Comparison of ENCODE assay signal across 16 cellular contexts in genomic region chr15:100339999-100340398, GRCh38. TPM values are rescaled to one million over a fixed set of nuclear protein-coding genes. Genes with fewer than 3 reads are reported as not detected.
DNase-seq lines count a peak whose midpoint lies in the region; ATAC-seq, FAIRE-seq and TF ChIP-seq lines count a peak whose summit lies in the region.
"Had no signal": no experiment of that assay in that cellular context is flagged by ENCODE, and none has a peak within 500 bp of the region (broad histone marks: within the 10 kb centered on the region; RNA-seq: fewer than 3 reads in every experiment).

No MANE protein-coding gene starts in this region.

- no peaks in the 10 kb centered on the region for H3K36me3 ChIP-seq in CD4-positive, CD25-positive, alpha-beta regulatory T cell (ENCODE audit: control insufficient read depth, insufficient read depth, low read length)
- no peaks in the 10 kb centered on the region for H3K36me3 ChIP-seq in suprapubic skin
- H3K36me3 ChIP-seq: SJSA1 had no signal

- TF ChIP-seq EP300 in suprapubic skin (IDR thresholded peaks at IDR 0.05) = no peak

- peaks cover 4% of the 10 kb centered on the region for H3K36me3 Mint-ChIP-seq in CD4-positive, CD25-positive, alpha-beta regulatory T cell
- peaks cover 16% of the 10 kb centered on the region for H3K36me3 Mint-ChIP-seq in Calu3 (ENCODE audit: insufficient read depth, unreplicated experiment)
- peaks cover 2% of the 10 kb centered on the region for H3K36me3 Mint-ChIP-seq in activated naive CD8-positive, alpha-beta T cell
- H3K36me3 Mint-ChIP-seq in naive B cell = no peaks in the 10 kb centered on the region

- peaks cover 5 to 38% (median 24%) of the 10 kb centered on the region in 4 donors for H3K4me1 Mint-ChIP-seq in CD4-positive, CD25-positive, alpha-beta regulatory T cell
- H3K4me1 Mint-ChIP-seq in Calu3 (ENCODE audit: low read depth, unreplicated experiment) = no peaks in the 10 kb centered on the region
- peaks cover 34% of the 10 kb centered on the region for H3K4me1 Mint-ChIP-seq in activated naive CD8-positive, alpha-beta T cell (ENCODE audit: low read depth)
- H3K4me1 Mint-ChIP-seq in naive B cell = peaks cover 0 to 10% (median 6%) of the 10 kb centered on the region in 3 donors

- CTCF ChIA-PET in Calu3 (lab: Charles Lee) = interaction anchor here (0.7 kb wide), 1 partner anchor 376 kb away, joined by 5 read pairs; no protein-coding TSS in a partner anchor

- no peak overlapping the region for H3K4me3 ChIP-seq in CD4-positive, CD25-positive, alpha-beta regulatory T cell (ENCODE audit: low read depth, low read length)
- H3K4me3 ChIP-seq in suprapubic skin = no peak overlapping the region
- H3K4me3 ChIP-seq: SJSA1 had no signal

- no peak for ATAC-seq in CD4-positive, CD25-positive, alpha-beta regulatory T cell (ENCODE audit: low read depth in 2 of 2)
- ATAC-seq in naive B cell (ENCODE audit: low read depth in 2 of 2) = no peak
- ATAC-seq in HG03565 (IDR thresholded peaks at IDR 0.05; ENCODE audit: unreplicated experiment) = no peak
- ATAC-seq: foreskin keratinocyte had no signal

- no peak for TF ChIP-seq POLR2A in suprapubic skin (IDR thresholded peaks at IDR 0.05)

- peak overlapping the region; percentile 81 to 89 (median 86) for H3K4me3 Mint-ChIP-seq in CD4-positive, CD25-positive, alpha-beta regulatory T cell
- H3K4me3 Mint-ChIP-seq in Calu3 (ENCODE audit: low read depth, unreplicated experiment) (peak overlapping the region; percentile 62), naive B cell (peak overlapping the region; percentile 53 to 81 (median 64))
- peak overlapping the region; percentile 82 for H3K4me3 Mint-ChIP-seq in activated naive CD8-positive, alpha-beta T cell

- H3K27ac ChIP-seq in CD4-positive, CD25-positive, alpha-beta regulatory T cell (ENCODE audit: insufficient read depth, low read length, poor library complexity, severe bottlenecking) = no peak overlapping the region
- H3K27ac ChIP-seq in suprapubic skin = no peak overlapping the region
- H3K27ac ChIP-seq: foreskin keratinocyte, SJSA1 had no signal

- H3K27ac Mint-ChIP-seq in CD4-positive, CD25-positive, alpha-beta regulatory T cell = no peak overlapping the region
- H3K27ac Mint-ChIP-seq in Calu3 (ENCODE audit: unreplicated experiment) (no peak overlapping the region), naive B cell (peak overlapping the region in 1 of 6 donors; percentile 31)
- no peak overlapping the region for H3K27ac Mint-ChIP-seq in activated naive CD8-positive, alpha-beta T cell

- no peaks in the 10 kb centered on the region for H3K9me3 ChIP-seq in CD4-positive, CD25-positive, alpha-beta regulatory T cell (ENCODE audit: control insufficient read depth in 2 of 2, low read length in 2 of 2)
- no peaks in the 10 kb centered on the region for H3K9me3 ChIP-seq in suprapubic skin

- WGBS in suprapubic skin = 93% methylated on average over 12 of the region's 12 CpGs

- peaks cover 15% of the 10 kb centered on the region for H3K4me1 ChIP-seq in CD4-positive, CD25-positive, alpha-beta regulatory T cell (ENCODE audit: control insufficient read depth, insufficient read depth, low read length, poor library complexity, severe bottlenecking)
- peaks cover 34% of the 10 kb centered on the region for H3K4me1 ChIP-seq in suprapubic skin
- H3K4me1 ChIP-seq: foreskin keratinocyte had no signal

- DNase-seq in CD4-positive, CD25-positive, alpha-beta regulatory T cell = no peak
- DNase-seq in Calu3 (no peak), naive B cell (no peak), suprapubic skin (ENCODE audit: low spot score in 2 of 2) (no peak), frontal cortex (ENCODE audit: low spot score in 2 of 2) (no peak), EL (no peak)
- DNase-seq: activated CD8-positive, alpha-beta memory T cell treated with anti-CD3 and anti-CD28 coated beads for 24 hours; activated naive CD4-positive, alpha-beta T cell treated with Interleukin-2 at 50 U/mL for 16 hours; DMS79; foreskin keratinocyte; NCI-H1436 treated with DMSO at 0.1 percent for 48 hours; NCI-H345; stimulated activated CD4-positive, alpha-beta T cell treated with anti-CD3 and anti-CD28 coated beads, Interleukin-15, amount 100 ng/mL, for 24 hours had no signal

- BruUV-seq in Calu3 (replicated peaks; lab: Mats Ljungman, UMichigan) = TSS peak; percentile 39

- no peaks in the 10 kb centered on the region for H3K27me3 ChIP-seq in CD4-positive, CD25-positive, alpha-beta regulatory T cell (ENCODE audit: control insufficient read depth, insufficient read depth, low read length)
- peaks cover 3% of the 10 kb centered on the region for H3K27me3 ChIP-seq in suprapubic skin

- intact Hi-C loops in Calu3 (cut with micrococcal nuclease; ENCODE audit: unreplicated experiment) = loop anchor here (2.0 to 10.0 kb wide), 2 partner anchors 411 to 1065 kb away; no protein-coding TSS in a partner anchor

- no peak for FAIRE-seq in frontal cortex (lab: Jason Lieb, UNC)

- H3K9me3 Mint-ChIP-seq in CD4-positive, CD25-positive, alpha-beta regulatory T cell = peaks cover 0 to 2% (median 0%) of the 10 kb centered on the region in 7 donors
- H3K9me3 Mint-ChIP-seq in Calu3 (ENCODE audit: low read depth, unreplicated experiment) (no peaks in the 10 kb centered on the region), naive B cell (peaks cover 0 to 6% (median 0%) of the 10 kb centered on the region in 7 donors)
- H3K9me3 Mint-ChIP-seq in activated naive CD8-positive, alpha-beta T cell (ENCODE audit: low read depth) = no peaks in the 10 kb centered on the region

- peaks cover 15% of the 10 kb centered on the region for H3K27me3 Mint-ChIP-seq in CD4-positive, CD25-positive, alpha-beta regulatory T cell
- H3K27me3 Mint-ChIP-seq in Calu3 (ENCODE audit: unreplicated experiment) (peaks cover 56% of the 10 kb centered on the region), naive B cell (peaks cover 47 to 67% (median 53%) of the 10 kb centered on the region in 3 donors)
- H3K27me3 Mint-ChIP-seq in activated naive CD8-positive, alpha-beta T cell = no peaks in the 10 kb centered on the region

- TF ChIP-seq CTCF in Calu3 (IDR thresholded peaks at IDR 0.05; ENCODE audit: unreplicated experiment) = no peak
- TF ChIP-seq CTCF in suprapubic skin (IDR thresholded peaks at IDR 0.05) = no peak

RNA-seq across cellular contexts. Expression of gene ADAMTS17, which starts 1.8 kb away (rescaled TPM):
- total RNA-seq in CD4-positive, CD25-positive, alpha-beta regulatory T cell = 8.2 TPM
- 1 to 10 TPM in 1 of 4 donors, under 1 TPM in 2, not detected in 1; 0.20 to 1.0 (median 0.31) TPM for polyA plus RNA-seq in CD4-positive, CD25-positive, alpha-beta regulatory T cell
- total RNA-seq in Calu3 (2022) = 3.5 and 7.3 TPM in 2 replicates
- polyA plus RNA-seq in naive B cell (ENCODE audit: low read depth in 6 of 6) = not detected
- 10 to 100 TPM in 1 of 4 donors, 1 to 10 TPM in 3; 4.2 to 12.3 (median 6.3) TPM for total RNA-seq in suprapubic skin
- total RNA-seq in frontal cortex = 9.4 TPM
